Comparison of ENCODE assay signal across 21 cellular contexts in the genomic region with DNA sequence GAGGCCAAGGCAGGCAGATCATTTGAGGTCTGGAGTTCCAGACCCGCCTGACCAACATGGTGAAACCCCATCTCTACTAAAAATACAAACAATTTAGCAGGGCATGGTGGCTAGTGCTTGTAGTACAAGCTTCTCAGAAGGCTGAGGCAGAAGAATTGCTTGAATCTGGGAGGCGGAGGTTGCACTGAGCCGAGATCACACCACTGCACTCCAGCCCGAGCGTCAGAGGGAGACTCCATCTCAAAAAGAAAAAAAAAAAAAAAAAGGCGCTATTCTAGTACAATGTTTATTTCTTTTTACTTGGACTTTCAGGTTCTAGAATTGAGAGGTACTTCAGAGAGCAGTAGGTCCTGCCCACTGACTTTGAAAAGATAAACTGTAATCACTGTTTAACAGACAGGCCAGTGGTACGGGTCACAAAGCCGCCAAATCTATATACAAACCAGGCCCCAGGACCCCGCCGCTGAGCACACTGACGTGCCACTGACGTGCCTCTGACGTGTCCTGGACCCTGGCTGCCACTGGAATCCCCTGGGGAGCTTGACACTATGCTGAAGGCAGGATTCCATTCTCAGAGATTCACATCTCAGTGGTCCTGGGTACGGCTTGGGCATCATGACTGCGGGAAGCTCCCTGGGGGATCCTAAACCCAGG.
"Had no signal": no experiment of that assay in that cellular context is flagged by ENCODE, and none has a peak within 500 bp of the region (broad histone marks: within the 10 kb centered on the region; RNA-seq: fewer than 3 reads in every experiment).

No MANE protein-coding gene starts in this region.

- ATAC-seq: naive thymus-derived CD4-positive, alpha-beta T cell had no signal

- H3K4me2 ChIP-seq: neural progenitor cell had no signal

- H3K9me3 ChIP-seq: ascending aorta, gastrocnemius medialis, heart left ventricle, pancreas, right lobe of liver, stomach, testis had no signal

- H3K4me3 ChIP-seq: ascending aorta, coronary artery, gastrocnemius medialis, heart left ventricle, neural progenitor cell, pancreas, right lobe of liver, stomach, testis had no signal

- H3K27ac ChIP-seq: ascending aorta, coronary artery, gastrocnemius medialis, neural progenitor cell, pancreas, right lobe of liver, stomach, testis, WERI-Rb-1 had no signal

- H3K4me1 ChIP-seq: ascending aorta, gastrocnemius medialis had no signal

- DNase-seq: activated CD4-positive, alpha-beta T cell treated with anti-CD3 and anti-CD28 coated beads for 1 hour; activated CD8-positive, alpha-beta memory T cell treated with anti-CD3 and anti-CD28 coated beads for 24 hours; activated CD8-positive, alpha-beta memory T cell treated with anti-CD3 and anti-CD28 coated beads, Interleukin-2, amount 50 U/mL, for 48 hours; activated gamma-delta T cell; activated T-cell treated with anti-CD3 and anti-CD28 coated beads, Interleukin-2, amount 50 U/mL, for 48 hours; erythroblast; kidney glomerular epithelial cell; naive thymus-derived CD4-positive, alpha-beta T cell; pancreas; right lobe of liver; small intestine; stimulated activated CD4-positive, alpha-beta T cell treated with anti-CD3 and anti-CD28 coated beads, Interleukin-15, amount 100 ng/mL, for 24 hours; stimulated activated CD4-positive, alpha-beta T cell treated with anti-CD3 and anti-CD28 coated beads, Interleukin-2, amount 100 ng/mL, for 48 hours; stomach; testis; WERI-Rb-1 had no signal

- H3K27me3 ChIP-seq: ascending aorta, gastrocnemius medialis, neural progenitor cell, pancreas, right lobe of liver, stomach, testis had no signal

- H3K9ac ChIP-seq: neural progenitor cell had no signal

- H3K36me3 ChIP-seq: ascending aorta, gastrocnemius medialis, heart left ventricle, neural progenitor cell, pancreas, right lobe of liver, stomach, WERI-Rb-1 had no signal

- H2AFZ ChIP-seq: neural progenitor cell had no signal
